ENCODE assay signal across 15 cellular contexts in the genomic region with DNA sequence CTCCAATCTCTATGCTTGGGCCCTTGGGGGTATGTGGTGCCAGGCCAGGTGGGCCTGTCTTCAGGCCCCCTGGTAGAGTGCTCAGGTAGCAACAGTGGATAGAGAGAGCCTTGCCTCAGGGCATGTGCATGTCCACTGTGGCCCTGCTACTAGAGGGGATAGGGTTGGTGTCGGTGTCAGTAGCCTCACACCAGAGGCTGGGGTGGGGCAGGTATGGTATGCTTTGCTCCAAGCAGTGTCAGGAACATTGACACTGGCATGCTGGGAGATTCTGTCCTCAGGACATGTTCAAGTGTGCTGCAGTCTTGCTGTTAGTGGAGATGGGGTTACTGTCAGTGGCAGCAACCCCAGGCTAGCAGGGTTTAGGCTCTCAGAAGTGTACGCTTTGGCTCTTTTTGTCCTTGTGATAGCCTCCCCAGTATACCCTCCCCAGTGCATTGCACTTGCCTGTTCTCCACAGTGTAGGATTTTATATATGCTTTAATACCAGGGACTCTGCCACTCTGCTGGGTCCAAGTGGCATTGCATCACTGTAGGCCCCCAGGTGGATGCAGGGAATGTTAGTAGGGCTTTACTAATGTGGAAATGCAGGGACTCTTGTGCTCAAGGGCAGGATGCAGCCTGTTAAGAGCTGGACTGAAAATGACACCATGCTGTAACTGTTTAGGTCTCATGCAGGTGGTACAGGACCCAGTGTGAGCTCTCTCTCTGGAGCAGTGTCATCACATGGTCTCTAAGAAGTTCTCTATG.
"Had no signal": no experiment of that assay in that cellular context is flagged by ENCODE, and none has a peak within 500 bp of the region (broad histone marks: within the 10 kb centered on the region; RNA-seq: fewer than 3 reads in every experiment).

No MANE protein-coding gene starts in this region.

- H3K4me3 Mint-ChIP-seq: activated CD4-positive, alpha-beta memory T cell treated with anti-CD3 and anti-CD28 coated beads, Interleukin-2, amount 10 ng/mL, durations not matched to agents 7 days and 5 days; activated T-cell treated with anti-CD3 and anti-CD28 coated beads, Interleukin-2, amount 50 U/mL, for 4 hours; brain; central memory CD8-positive, alpha-beta T cell; neural crest cell; stimulated activated naive CD8-positive, alpha-beta T cell treated with anti-CD3 and anti-CD28 coated beads, Interleukin-15, amount 100 ng/mL, for 72 hours had no signal

- DNase-seq: activated CD4-positive, alpha-beta memory T cell treated with anti-CD3 and anti-CD28 coated beads, Interleukin-2, amount 10 ng/mL, durations not matched to agents 7 days and 5 days; activated effector memory CD4-positive, alpha-beta T cell treated with Interleukin-2 at 50 U/mL for 16 hours; activated T-cell treated with anti-CD3 and anti-CD28 coated beads, Interleukin-2, amount 50 U/mL, for 4 hours; amygdala; effector CD8-positive, alpha-beta T cell; foreskin melanocyte; kidney glomerular epithelial cell; sigmoid colon; spleen; stimulated activated naive CD8-positive, alpha-beta T cell treated with anti-CD3 and anti-CD28 coated beads, Interleukin-15, amount 100 ng/mL, for 72 hours; testis had no signal

- H3K4me3 ChIP-seq: sigmoid colon, spleen, testis had no signal

- ATAC-seq: activated naive CD4-positive, alpha-beta T cell treated with anti-CD3 and anti-CD28 coated beads, Interleukin-2, amount 50 U/mL, for 72 hours; activated T-cell treated with anti-CD3 and anti-CD28 coated beads, Interleukin-2, amount 50 U/mL, for 4 hours; stimulated activated naive CD8-positive, alpha-beta T cell treated with anti-CD3 and anti-CD28 coated beads, Interleukin-15, amount 100 ng/mL, for 72 hours had no signal

- H3K27me3 ChIP-seq: sigmoid colon, spleen, testis had no signal

- H3K4me1 ChIP-seq: sigmoid colon, testis had no signal

- H3K4me1 Mint-ChIP-seq: brain had no signal

- H3K27ac Mint-ChIP-seq: activated CD4-positive, alpha-beta memory T cell treated with anti-CD3 and anti-CD28 coated beads, Interleukin-2, amount 10 ng/mL, durations not matched to agents 7 days and 5 days; activated naive CD4-positive, alpha-beta T cell treated with anti-CD3 and anti-CD28 coated beads, Interleukin-2, amount 50 U/mL, for 72 hours; brain had no signal

- H3K36me3 ChIP-seq: sigmoid colon had no signal

- H3K27me3 Mint-ChIP-seq: activated CD4-positive, alpha-beta memory T cell treated with anti-CD3 and anti-CD28 coated beads, Interleukin-2, amount 10 ng/mL, durations not matched to agents 7 days and 5 days; brain; central memory CD8-positive, alpha-beta T cell; stimulated activated naive CD8-positive, alpha-beta T cell treated with anti-CD3 and anti-CD28 coated beads, Interleukin-15, amount 100 ng/mL, for 72 hours had no signal

- H3K27ac ChIP-seq: sigmoid colon, spleen, testis had no signal

- H3K9me3 ChIP-seq: testis had no signal
